ENCODE assay signal across 18 cellular contexts in the genomic region with DNA sequence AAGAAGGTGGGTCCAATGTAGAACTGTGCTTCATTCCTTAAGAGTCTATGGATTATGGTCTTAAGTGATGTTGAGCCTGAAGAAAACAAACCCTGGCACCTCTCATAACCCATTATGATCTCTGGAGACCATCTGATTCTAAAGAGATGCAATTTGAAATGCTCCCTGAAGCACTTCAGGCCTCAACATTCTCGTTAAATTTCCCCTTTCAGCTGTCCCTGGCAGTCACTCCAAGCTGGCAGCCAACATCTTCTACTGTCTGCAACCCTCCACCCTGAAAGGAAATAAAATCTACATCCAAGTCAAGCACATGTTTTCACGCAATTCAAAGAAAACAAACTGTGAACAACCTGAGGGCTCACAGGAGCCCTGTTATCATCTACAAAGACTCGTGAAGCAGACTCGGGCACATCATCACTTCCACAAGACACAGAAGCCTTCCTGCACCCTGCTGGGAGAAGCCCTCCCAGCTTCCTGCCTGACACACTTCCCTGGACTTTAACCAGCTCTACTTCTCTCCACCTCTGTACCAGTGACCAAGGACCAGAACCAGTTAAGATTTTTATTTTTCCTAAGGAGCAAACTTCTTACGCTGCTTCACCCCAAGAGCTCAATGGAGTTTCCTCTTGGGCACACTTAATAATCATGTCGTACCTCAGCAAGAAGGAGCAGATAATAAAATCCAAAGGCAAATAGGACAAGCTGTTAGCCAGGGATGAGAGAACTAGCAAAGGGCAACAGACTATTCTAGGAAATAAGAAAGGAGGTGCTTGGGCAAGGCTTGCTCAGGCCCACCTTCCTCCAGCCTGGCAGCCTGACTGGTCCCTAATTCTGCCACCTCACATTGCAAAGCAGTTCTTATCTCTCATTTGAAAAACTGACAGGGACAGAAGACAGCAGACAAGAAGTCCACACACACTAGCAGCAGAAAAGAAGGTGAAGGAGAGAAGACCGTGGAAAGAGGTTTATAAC.
DNase-seq lines count a peak whose midpoint lies in the region; ATAC-seq and TF ChIP-seq lines count a peak whose summit lies in the region.
"Had no signal": no experiment of that assay in that cellular context is flagged by ENCODE, and none has a peak within 500 bp of the region (broad histone marks: within the 10 kb centered on the region; RNA-seq: fewer than 3 reads in every experiment).

No MANE protein-coding gene starts in this region.

- H3K9me3 ChIP-seq in thyroid gland = no peaks in the 10 kb centered on the region

- intact Hi-C loops in Right ventricle myocardium superior (cut with DNase I) (no loop called here), cardiac septum (cut with DNase I) (no loop called here), thyroid gland (cut with DNase I) (no loop called here)

- H3K4me1 ChIP-seq in thyroid gland = peaks cover 7 to 11% of the 10 kb centered on the region in 2 donors

- ATAC-seq in Right ventricle myocardium superior (ENCODE audit: poor library complexity) (peak; percentile 19), left lobe of liver (peak; percentile 38)
- ATAC-seq: activated naive CD8-positive, alpha-beta T cell treated with anti-CD3 and anti-CD28 coated beads, Interleukin-2, amount 50 U/mL, for 24 hours; K562; T-helper 17 cell had no signal

- 20 to 28% methylated on average over 7 of the region's 7 CpGs for WGBS in thyroid gland, 2 donors

- peak overlapping the region; percentile 9; the same call in 1 of the 2 replicates for H3K27ac ChIP-seq in VCaP
- peak overlapping the region in 2 of 3 donors; percentile 4 to 41 for H3K27ac ChIP-seq in thyroid gland

- H3K36me3 ChIP-seq in thyroid gland = no peaks in the 10 kb centered on the region

- no peak for TF ChIP-seq POLR2A in thyroid gland (IDR thresholded peaks at IDR 0.05)

- DNase-seq in Right ventricle myocardium superior (no peak), cardiac septum (ENCODE audit: low spot score) (no peak), left lobe of liver (ENCODE audit: low spot score) (no peak), thyroid gland (no peak), NAMALWA (ENCODE audit: low spot score) (no peak), islet precursor cell (no peak), NCI-H1930 (lab: John Stamatoyannopoulos, UW) (no peak)
- DNase-seq: activated CD4-positive, alpha-beta T cell treated with anti-CD3 and anti-CD28 coated beads, Interleukin-2, amount 10 ng/mL, durations not matched to agents 7 days and 5 days; activated naive CD8-positive, alpha-beta T cell treated with anti-CD3 and anti-CD28 coated beads, Interleukin-2, amount 50 U/mL, for 24 hours; activated T-cell treated with anti-CD3 and anti-CD28 coated beads, Interleukin-2, amount 50 U/mL, for 48 hours; CD4-positive, alpha-beta T cell; GDM1; NCI-H1092; NK-92 treated with Interleukin-12 subunit alpha and Interleukin-12 subunit beta, amount 100 ng/mL, for 24 hours; occipital lobe; T-helper 17 cell had no signal

- no peaks in the 10 kb centered on the region for H3K27me3 ChIP-seq in thyroid gland

- no peak overlapping the region for H3K4me3 ChIP-seq in thyroid gland (replicated peaks in 1 of 3)
- H3K4me3 ChIP-seq: K562 had no signal

- no peak for TF ChIP-seq CTCF in VCaP (conservative IDR thresholded peaks at IDR 0.05)
- no peak for TF ChIP-seq CTCF in thyroid gland (IDR thresholded peaks at IDR 0.05)
